8 cellular contexts compared by ENCODE assay signal in the genomic region with DNA sequence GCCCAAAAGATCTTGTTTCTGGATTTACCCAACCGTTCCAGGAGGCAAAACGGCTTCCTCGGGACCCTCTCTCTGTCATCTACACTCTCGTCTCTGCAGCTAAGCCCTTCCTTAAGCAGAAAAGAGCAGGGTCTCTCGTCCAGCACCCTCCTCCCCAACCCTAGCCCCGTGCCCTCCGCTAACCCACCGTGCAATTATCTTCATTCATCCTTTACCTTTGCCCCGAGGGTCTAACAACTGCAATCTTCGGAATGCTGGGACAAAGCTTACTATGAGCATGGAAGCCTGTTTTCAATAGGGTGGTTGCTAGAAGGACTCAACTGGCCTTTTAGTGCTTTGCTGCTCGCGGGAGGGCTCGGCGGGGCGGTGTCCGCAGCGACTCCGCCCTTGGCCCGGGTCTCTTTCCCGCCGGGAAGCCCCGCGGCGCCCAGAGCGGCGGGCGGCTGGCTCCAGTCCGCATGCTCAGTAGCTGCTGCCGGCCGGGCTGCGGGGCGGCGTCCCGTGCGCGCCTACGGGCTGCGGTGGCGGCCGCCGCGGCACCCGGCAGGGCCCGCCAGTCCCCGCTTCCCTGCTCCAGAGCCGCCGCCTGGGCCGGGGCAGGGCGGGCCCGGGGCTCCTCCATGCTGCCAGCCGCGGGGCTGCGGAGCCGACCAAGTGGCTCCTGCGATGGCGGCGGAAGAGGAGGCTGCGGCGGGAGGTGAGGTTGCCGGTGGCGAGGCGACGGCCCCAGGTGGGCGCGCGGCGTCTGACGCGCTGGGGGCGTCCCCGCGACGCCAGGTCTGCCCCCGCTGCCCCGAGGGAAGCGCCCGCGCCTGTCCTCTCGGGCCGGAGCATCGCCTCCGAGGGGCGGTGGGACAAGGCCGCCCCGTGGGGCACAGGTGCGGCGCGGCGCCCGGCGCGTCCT. TPM values are rescaled to one million over a fixed set of nuclear protein-coding genes. Genes with fewer than 3 reads are reported as not detected.
DNase-seq lines count a peak whose midpoint lies in the region; ATAC-seq lines count a peak whose summit lies in the region.

Gene BMAL2, plus strand, starts transcription at position 430 of the 904 bp plus-strand sequence. Its CDS starts 237 bp downstream, at position 667.

- DNase-seq in CD4-positive, alpha-beta memory T cell: peak in 4 of 5 donors; percentile 22 to 32 (median 28)
- peak; percentile 36 for DNase-seq in OCI-M1 (lab: John Stamatoyannopoulos, UW)
- peak; percentile 19 for DNase-seq in activated gamma-delta T cell (lab: John Stamatoyannopoulos, UW)
- DNase-seq in head of caudate nucleus: peak in 30 of 42 donors; percentile 3 to 54 (median 24)
- DNase-seq in posterior cingulate gyrus: peak in 9 of 10 donors; percentile 10 to 88 (median 30)
- DNase-seq in KG1 (lab: John Stamatoyannopoulos, UW): no peak

- intact Hi-C loops in CD4-positive, alpha-beta memory T cell (cut with micrococcal nuclease): no loop called here
- intact Hi-C loops in head of caudate nucleus (cut with DNase I): no loop called here
- intact Hi-C loops in posterior cingulate gyrus (cut with DNase I): no loop called here

- peaks cover 17% of the 10 kb centered on the region for H3K4me1 ChIP-seq in CD4-positive, alpha-beta memory T cell (ENCODE audit: insufficient read depth, low read length)

- no peaks in the 10 kb centered on the region for H3K9me3 Mint-ChIP-seq in CD4-positive, alpha-beta memory T cell

- H3K27me3 Mint-ChIP-seq in CD4-positive, alpha-beta memory T cell: peaks cover 28 to 32% of the 10 kb centered on the region in 2 donors

- peak within 1 kb of the TSS; percentile 14 to 33 for H3K4me3 ChIP-seq in CD4-positive, alpha-beta memory T cell (ENCODE audit: low read length in 2 of 2)

- no peaks in the 10 kb centered on the region for H3K9me3 ChIP-seq in CD4-positive, alpha-beta memory T cell (ENCODE audit: control insufficient read depth in 1 of 2, low read length in 2 of 2)

- no peak within 1 kb of the TSS for H3K27ac ChIP-seq in CD4-positive, alpha-beta memory T cell (ENCODE audit: low read depth, low read length)

- H3K36me3 ChIP-seq in CD4-positive, alpha-beta memory T cell (ENCODE audit: insufficient read depth, low read length): no peaks in the 10 kb centered on the region

- peak within 1 kb of the TSS in 4 of 7 donors; percentile 50 to 59 (median 54) for H3K27ac Mint-ChIP-seq in CD4-positive, alpha-beta memory T cell

- CTCF ChIA-PET in CD4-positive, alpha-beta memory T cell (lab: Charles Lee; ENCODE audit: partially characterized antibody): interaction anchor here (1.9 kb wide), 1 partner anchor 26 kb away, joined by 4 read pairs; no protein-coding TSS in a partner anchor

- peak; percentile 37 for ATAC-seq in GM19351 (IDR thresholded peaks at IDR 0.05; ENCODE audit: unreplicated experiment)
- ATAC-seq in HG03460 (IDR thresholded peaks at IDR 0.05; ENCODE audit: unreplicated experiment): peak; percentile 26

- H3K4me3 Mint-ChIP-seq in CD4-positive, alpha-beta memory T cell: peak within 1 kb of the TSS; percentile 79 to 97 (median 86)

- H3K36me3 Mint-ChIP-seq in CD4-positive, alpha-beta memory T cell: peaks cover 4 to 6% of the 10 kb centered on the region in 2 donors

- H3K27me3 ChIP-seq in CD4-positive, alpha-beta memory T cell (ENCODE audit: insufficient read depth, low read length): peaks cover 14% of the 10 kb centered on the region

- H3K4me1 Mint-ChIP-seq in CD4-positive, alpha-beta memory T cell: peaks cover 16 to 22% (median 19%) of the 10 kb centered on the region in 4 donors

- POLR2A ChIA-PET in CD4-positive, alpha-beta memory T cell (lab: Charles Lee; ENCODE audit: partially characterized antibody): interaction anchor here (0.5 to 0.6 kb wide), 2 partner anchors 20 to 88 kb away, joined by 4 read pairs; partner anchors contain the start of gene STK38L

RNA-seq across cellular contexts. Expression of gene BMAL2, which starts in this region (rescaled TPM):
- under 1 TPM; 0.17 to 0.32 TPM for total RNA-seq in CD4-positive, alpha-beta memory T cell
- polyA plus RNA-seq in CD4-positive, alpha-beta memory T cell: under 1 TPM in 1 of 2 donors, not detected in 1; 0.20 TPM

Comparison
In these comparisons a context has a peak if more than half of its experiments do, and no peak if none do; other contexts are left out.
1. Peak in DNase-seq and H3K4me3 ChIP-seq in CD4-positive, alpha-beta memory T cell; RNA of the gene not detected or under 1 TPM.